In genomic region chr1:214462882-214463281, GRCh38 we compare ENCODE assay signal across 15 cellular contexts.
DNase-seq lines count a peak whose midpoint lies in the region; ATAC-seq and TF ChIP-seq lines count a peak whose summit lies in the region.
"Had no signal": no experiment of that assay in that cellular context is flagged by ENCODE, and none has a peak within 500 bp of the region (broad histone marks: within the 10 kb centered on the region; RNA-seq: fewer than 3 reads in every experiment).

No MANE protein-coding gene starts in this region.

- peaks cover 22% of the 10 kb centered on the region; the same call in 1 of the 2 replicates for H4K20me1 ChIP-seq in SK-N-SH (ENCODE audit: insufficient read depth)

- no peaks in the 10 kb centered on the region for H3K9me3 Mint-ChIP-seq in Calu3 (ENCODE audit: low read depth, unreplicated experiment)
- H3K9me3 Mint-ChIP-seq: CD4-positive, CD25-positive, alpha-beta regulatory T cell had no signal

- peaks cover 60% of the 10 kb centered on the region for H3K4me1 ChIP-seq in Panc1 (ENCODE audit: control insufficient read depth, insufficient read depth, low read length)
- peaks cover 47% of the 10 kb centered on the region for H3K4me1 ChIP-seq in psoas muscle
- H3K4me1 ChIP-seq in SK-N-SH (ENCODE audit: control insufficient read depth in 1 of 2, insufficient read depth in 2 of 2, low read depth in 1 of 2, low read length in 1 of 2), result peaks cover 3 to 14% of the 10 kb centered on the region in 2 experiments; a peak in 3 of 4 replicates
- H3K4me1 ChIP-seq: BE2C had no signal

- CTCF ChIA-PET in Calu3 (lab: Charles Lee), result no interaction called here
- CTCF ChIA-PET in Panc1 (lab: Charles Lee), result no interaction called here
- CTCF ChIA-PET in SK-N-SH (lab: Yijun Ruan, JAX), result interaction anchor here (1.4 kb wide), 1 partner anchor 8 kb away, joined by 3 read pairs; no protein-coding TSS in a partner anchor

- no peak for TF ChIP-seq EP300 in SK-N-SH (IDR thresholded peaks at IDR 0.05; ENCODE audit: borderline replicate concordance in 1 of 2, low read depth in 1 of 2, low read length in 1 of 2)

- intact Hi-C loops in Calu3 (cut with micrococcal nuclease; ENCODE audit: unreplicated experiment), result no loop called here
- intact Hi-C loops in Panc1 (cut with micrococcal nuclease; ENCODE audit: unreplicated experiment), result no loop called here
- intact Hi-C loops in psoas muscle (cut with DNase I), result no loop called here

- no peak overlapping the region for H3K9ac ChIP-seq in SK-N-SH
- H3K9ac ChIP-seq: GM23248 had no signal

- TF ChIP-seq CTCF in Calu3 (IDR thresholded peaks at IDR 0.05; ENCODE audit: unreplicated experiment) (no peak), Panc1 (IDR thresholded peaks at IDR 0.05) (no peak), psoas muscle (IDR thresholded peaks at IDR 0.05) (no peak), SK-N-SH (IDR thresholded peaks at IDR 0.05) (no peak)

- DNase-seq in Calu3, result no peak
- DNase-seq in Panc1 (ENCODE audit: low read depth, low spot score), result no peak
- DNase-seq in epithelial cell of prostate (ENCODE audit: low read depth, low spot score), result no peak
- no peak for DNase-seq in psoas muscle
- no peak for DNase-seq in SHP77 treated with DMSO at 0.1 percent for 48 hours (lab: John Stamatoyannopoulos, UW)
- DNase-seq in SK-N-SH, result no peak
- DNase-seq: ACHN; BE2C; C1 segment of cervical spinal cord; CD4-positive, CD25-positive, alpha-beta regulatory T cell; DMS79 treated with DMSO at 0.1 percent for 48 hours; GM23248 had no signal

- H3K27me3 ChIP-seq in Panc1 (ENCODE audit: control insufficient read depth, insufficient read depth, low read length) (no peaks in the 10 kb centered on the region), psoas muscle (ENCODE audit: insufficient read depth in 3 of 3, low read length in 2 of 3) (no peaks in the 10 kb centered on the region), SK-N-SH (ENCODE audit: insufficient read depth) (no peaks in the 10 kb centered on the region)

- H3K27ac Mint-ChIP-seq in Calu3 (ENCODE audit: unreplicated experiment), result no peak overlapping the region

- TF ChIP-seq RAD21 in SK-N-SH (IDR thresholded peaks at IDR 0.05; ENCODE audit: low read length), result no peak

- 94 to 96% (median 94%) methylated on average over 2 of the region's 2 CpGs for WGBS in psoas muscle, 3 donors
- whole genome bisulfite sequencing in SK-N-SH (ENCODE audit: low lambda C conversion rate), result 95% methylated on average over 2 of the region's 2 CpGs

- H3K27me3 Mint-ChIP-seq in Calu3 (ENCODE audit: unreplicated experiment), result no peaks in the 10 kb centered on the region
- H3K27me3 Mint-ChIP-seq: CD4-positive, CD25-positive, alpha-beta regulatory T cell had no signal

- H3K9me2 ChIP-seq in SK-N-SH, result no peaks in the 10 kb centered on the region

- H3K27ac ChIP-seq in Panc1 (ENCODE audit: low read length) (peak overlapping the region; percentile 76), epithelial cell of prostate (peak overlapping the region; percentile 72), psoas muscle (peak overlapping the region; percentile 67), SK-N-SH (ENCODE audit: low read depth in 2 of 2, low read length in 1 of 2) (no peak overlapping the region)
- H3K27ac ChIP-seq: GM23248 had no signal

- H2AFZ ChIP-seq in SK-N-SH (ENCODE audit: low read depth), result no peak overlapping the region
- H2AFZ ChIP-seq: GM23248 had no signal

- no peak for ATAC-seq in Panc1
- ATAC-seq in psoas muscle, result no peak
- ATAC-seq in GM21390 (IDR thresholded peaks at IDR 0.05; ENCODE audit: unreplicated experiment), result no peak

- POLR2A ChIA-PET in Panc1 (lab: Charles Lee), result no interaction called here
- POLR2A ChIA-PET in SK-N-SH (lab: Yijun Ruan, JAX), result no interaction called here

- H3K4me2 ChIP-seq in SK-N-SH, result no peak overlapping the region

- H3K79me2 ChIP-seq in SK-N-SH (ENCODE audit: insufficient read depth), result peaks cover 99% of the 10 kb centered on the region

- H3K4me3 Mint-ChIP-seq in Calu3 (ENCODE audit: low read depth, unreplicated experiment), result no peak overlapping the region
- H3K4me3 Mint-ChIP-seq: CD4-positive, CD25-positive, alpha-beta regulatory T cell had no signal

- H3K9me3 ChIP-seq in Panc1 (ENCODE audit: control insufficient read depth, insufficient read depth, low read depth, low read length) (no peaks in the 10 kb centered on the region), psoas muscle (no peaks in the 10 kb centered on the region), SK-N-SH (no peaks in the 10 kb centered on the region)
- H3K9me3 ChIP-seq: BE2C, HAP-1 had no signal

- BruUV-seq in Calu3 (replicated peaks; lab: Mats Ljungman, UMichigan) (TSS peak; percentile 9), Panc1 (replicated peaks; lab: Mats Ljungman, UMichigan) (no TSS peak)

- H3F3A ChIP-seq in SK-N-SH (replicated peaks; ENCODE audit: insufficient read depth), result peaks cover 9% of the 10 kb centered on the region

- no peak overlapping the region for H3K4me3 ChIP-seq in Panc1 (ENCODE audit: low read depth in 2 of 2, low read length in 2 of 2)
- no peak overlapping the region for H3K4me3 ChIP-seq in psoas muscle
- H3K4me3 ChIP-seq in SK-N-SH (ENCODE audit: low read depth in 2 of 2, low read length in 1 of 2), result no peak overlapping the region
- H3K4me3 ChIP-seq: GM12878, GM23248, HAP-1 had no signal

- H3K36me3 Mint-ChIP-seq in Calu3 (ENCODE audit: insufficient read depth, unreplicated experiment), result peaks cover 12% of the 10 kb centered on the region
- H3K36me3 Mint-ChIP-seq: CD4-positive, CD25-positive, alpha-beta regulatory T cell had no signal

- peaks cover 57% of the 10 kb centered on the region for H3K4me1 Mint-ChIP-seq in Calu3 (ENCODE audit: low read depth, unreplicated experiment)
- H3K4me1 Mint-ChIP-seq: CD4-positive, CD25-positive, alpha-beta regulatory T cell had no signal

- in situ Hi-C loops in Panc1 (cut with HindIII; ENCODE audit: low pct_unique_long_range_greater_than_20kb, low sequenced_read_pairs), result no loop called here

- H3K36me3 ChIP-seq in Panc1 (ENCODE audit: control insufficient read depth, insufficient read depth, low read length) (no peaks in the 10 kb centered on the region; the same call in 1 of the 2 replicates), psoas muscle (ENCODE audit: insufficient read depth in 1 of 2, low read depth in 1 of 2) (peaks cover 0 to 13% of the 10 kb centered on the region in 2 donors), SK-N-SH (replicated peaks in 1 of 2; ENCODE audit: control insufficient read depth in 1 of 2, insufficient read depth in 2 of 2, low read length in 1 of 2) (peaks cover 8 to 20% of the 10 kb centered on the region in 2 experiments)
- H3K36me3 ChIP-seq: BE2C, HAP-1 had no signal

TF ChIP-seq in SK-N-SH, 30 proteins besides CTCF, POLR2A, EP300 and RAD21:
- TF ChIP-seq, protein P1, sequence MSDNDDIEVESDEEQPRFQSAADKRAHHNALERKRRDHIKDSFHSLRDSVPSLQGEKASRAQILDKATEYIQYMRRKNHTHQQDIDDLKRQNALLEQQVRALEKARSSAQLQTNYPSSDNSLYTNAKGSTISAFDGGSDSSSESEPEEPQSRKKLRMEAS (IDR thresholded peaks at IDR 0.05; ENCODE audit: low read depth), result no peak
TF ChIP-seq in SK-N-SH: peak in this region for 0.

Comparison
In these comparisons a context has a peak if more than half of its experiments do, and no peak if none do; other contexts are left out.
1. H3K27ac ChIP-seq: peak in Panc1 (single experiment), epithelial cell of prostate (single experiment) and psoas muscle (single experiment); none in SK-N-SH (0 of 2).